17 cellular contexts compared by ENCODE assay signal in the genomic region with DNA sequence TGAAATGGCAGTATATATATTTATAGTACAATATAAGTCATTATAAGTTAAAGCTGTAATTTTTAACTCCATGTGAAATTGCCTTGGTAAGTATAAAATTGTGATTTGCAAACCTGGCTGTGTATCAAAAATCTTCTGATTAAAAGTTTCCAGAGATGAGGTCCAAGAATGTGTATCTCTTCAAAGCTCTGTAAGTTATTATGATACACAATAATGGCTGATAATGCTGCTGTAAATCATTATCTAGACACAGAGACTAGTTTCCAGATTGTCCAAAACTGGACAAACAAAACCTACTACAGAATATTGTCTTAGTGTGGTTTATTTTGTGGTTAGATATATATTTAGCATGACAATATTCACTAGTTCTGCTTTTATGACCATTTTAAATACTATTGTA.
DNase-seq lines count a peak whose midpoint lies in the region; ATAC-seq and TF ChIP-seq lines count a peak whose summit lies in the region.
"Had no signal": no experiment of that assay in that cellular context is flagged by ENCODE, and none has a peak within 500 bp of the region (broad histone marks: within the 10 kb centered on the region; RNA-seq: fewer than 3 reads in every experiment).

No MANE protein-coding gene starts in this region.

- H3K4me3 ChIP-seq in SK-N-SH (ENCODE audit: low read depth in 2 of 2, low read length in 1 of 2) = no peak overlapping the region
- H3K4me3 ChIP-seq: BLaER1 treated with 17β-estradiol and CSF1 and Interleukin-3, amounts not matched to agents 10 nM and 100 nM had no signal

- H3K36me3 ChIP-seq in SK-N-SH (replicated peaks in 1 of 2; ENCODE audit: control insufficient read depth in 1 of 2, insufficient read depth in 2 of 2, low read length in 1 of 2) = no peaks in the 10 kb centered on the region
- H3K36me3 ChIP-seq: BLaER1 treated with 17β-estradiol and CSF1 and Interleukin-3, amounts not matched to agents 10 nM and 100 nM had no signal

- peaks cover 0 to 4% of the 10 kb centered on the region in 2 experiments; a peak in 2 of 4 replicates for H3K4me1 ChIP-seq in SK-N-SH (ENCODE audit: control insufficient read depth in 1 of 2, insufficient read depth in 2 of 2, low read depth in 1 of 2, low read length in 1 of 2)
- H3K4me1 ChIP-seq: Caco-2 had no signal

- H3K9me2 ChIP-seq in SK-N-SH = no peaks in the 10 kb centered on the region

- H3K27ac ChIP-seq in SK-N-SH (ENCODE audit: low read depth in 2 of 2, low read length in 1 of 2) = peak overlapping the region; percentile 32 to 83; a peak in 2 of 4 replicates
- H3K27ac ChIP-seq: BLaER1 treated with 17β-estradiol and CSF1 and Interleukin-3, amounts not matched to agents 10 nM and 100 nM; C4-2B had no signal

- H3K9ac ChIP-seq in SK-N-SH = no peak overlapping the region
- H3K9ac ChIP-seq: BLaER1 treated with 17β-estradiol and CSF1 and Interleukin-3, amounts not matched to agents 10 nM and 100 nM had no signal

- peak in 1 of 2 experiments; percentile 82; a peak in 2 of 4 replicates for TF ChIP-seq EP300 in SK-N-SH (IDR thresholded peaks at IDR 0.05; ENCODE audit: borderline replicate concordance in 1 of 2, low read depth in 1 of 2, low read length in 1 of 2)

- TF ChIP-seq CTCF in SK-N-SH (IDR thresholded peaks at IDR 0.05) = no peak

- H2AFZ ChIP-seq in SK-N-SH (ENCODE audit: low read depth) = no peak overlapping the region

- H3K79me2 ChIP-seq in SK-N-SH (ENCODE audit: insufficient read depth) = no peaks in the 10 kb centered on the region

- H3K4me2 ChIP-seq in SK-N-SH = no peak overlapping the region

- CTCF ChIA-PET in SK-N-SH (lab: Yijun Ruan, JAX) = interaction anchor here (0.8 to 3.5 kb wide), 8 partner anchors 17 to 1879 kb away, joined by 3 to 28 read pairs (median 4); no protein-coding TSS in a partner anchor

- H3K9me3 ChIP-seq in SK-N-SH = no peaks in the 10 kb centered on the region
- H3K9me3 ChIP-seq: BLaER1 treated with 17β-estradiol and CSF1 and Interleukin-3, amounts not matched to agents 10 nM and 100 nM; Caco-2 had no signal

- POLR2A ChIA-PET in SK-N-SH (lab: Yijun Ruan, JAX) = no interaction called here

- DNase-seq in SK-N-SH (no peak), amniotic epithelial cell (ENCODE audit: low read depth) (peak; percentile 0), fibroblast of peridontal ligament (ENCODE audit: extremely low read depth) (peak; percentile 2), left kidney (ENCODE audit: low read depth, low spot score) (peak; percentile 18), NCI-H146 (lab: John Stamatoyannopoulos, UW) (no peak), medulla oblongata (ENCODE audit: extremely low spot score) (no peak), middle frontal gyrus (ENCODE audit: extremely low spot score, low spot score) (no peak)
- DNase-seq: 8988T; Caco-2; Calu3; CD4-positive, alpha-beta T cell; CD8-positive, alpha-beta T cell; DMS79 treated with DMSO at 0.1 percent for 48 hours; GF-D8 had no signal

- H4K20me1 ChIP-seq in SK-N-SH (ENCODE audit: insufficient read depth) = no peaks in the 10 kb centered on the region
- H4K20me1 ChIP-seq: BLaER1 treated with 17β-estradiol and CSF1 and Interleukin-3, amounts not matched to agents 10 nM and 100 nM had no signal

- no peak for TF ChIP-seq RAD21 in SK-N-SH (IDR thresholded peaks at IDR 0.05; ENCODE audit: low read length)

- peaks cover 8% of the 10 kb centered on the region for H3F3A ChIP-seq in SK-N-SH (replicated peaks; ENCODE audit: insufficient read depth)

- no peaks in the 10 kb centered on the region for H3K27me3 ChIP-seq in SK-N-SH (ENCODE audit: insufficient read depth)
- H3K27me3 ChIP-seq: BLaER1 treated with 17β-estradiol and CSF1 and Interleukin-3, amounts not matched to agents 10 nM and 100 nM had no signal

- no peak for ATAC-seq in activated CD4-positive, CD25-positive, alpha-beta regulatory T cell treated with anti-CD3 and anti-CD28 coated beads, Interleukin-2, amount 50 U/mL, for 24 hours
- ATAC-seq: CD8-positive, alpha-beta T cell had no signal

TF ChIP-seq in SK-N-SH, 30 proteins besides CTCF, POLR2A, EP300 and RAD21 (continues in another document):
- TF ChIP-seq, protein P1, sequence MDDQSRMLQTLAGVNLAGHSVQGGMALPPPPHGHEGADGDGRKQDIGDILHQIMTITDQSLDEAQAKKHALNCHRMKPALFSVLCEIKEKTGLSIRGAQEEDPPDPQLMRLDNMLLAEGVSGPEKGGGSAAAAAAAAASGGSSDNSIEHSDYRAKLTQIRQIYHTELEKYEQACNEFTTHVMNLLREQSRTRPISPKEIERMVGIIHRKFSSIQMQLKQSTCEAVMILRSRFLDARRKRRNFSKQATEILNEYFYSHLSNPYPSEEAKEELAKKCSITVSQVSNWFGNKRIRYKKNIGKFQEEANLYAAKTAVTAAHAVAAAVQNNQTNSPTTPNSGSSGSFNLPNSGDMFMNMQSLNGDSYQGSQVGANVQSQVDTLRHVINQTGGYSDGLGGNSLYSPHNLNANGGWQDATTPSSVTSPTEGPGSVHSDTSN (IDR thresholded peaks at IDR 0.05) = peak; percentile 78
- TF ChIP-seq TEAD4 (IDR thresholded peaks at IDR 0.05; ENCODE audit: borderline replicate concordance, insufficient read depth) = peak; percentile 15; the same call in 1 of the 2 replicates
- TF ChIP-seq SIN3A (IDR thresholded peaks at IDR 0.05; ENCODE audit: borderline replicate concordance, low read depth, low read length) = no peak
- no peak for TF ChIP-seq TAF1 (IDR thresholded peaks at IDR 0.05; ENCODE audit: borderline replicate concordance, low read depth, low read length)
- peak; percentile 71 for TF ChIP-seq NFIC (IDR thresholded peaks at IDR 0.05; ENCODE audit: borderline replicate concordance)
- no peak for TF ChIP-seq GABPA (IDR thresholded peaks at IDR 0.05; ENCODE audit: low read depth)
- TF ChIP-seq POLR2AphosphoS5 (IDR thresholded peaks at IDR 0.05; ENCODE audit: low read depth, low read length) = peak; percentile 50; the same call in 1 of the 2 replicates
- no peak for TF ChIP-seq MXI1 (IDR thresholded peaks at IDR 0.05; ENCODE audit: low read depth, low read length)
- TF ChIP-seq MEF2A (IDR thresholded peaks at IDR 0.05; ENCODE audit: borderline replicate concordance, low read depth) = no peak
- TF ChIP-seq, protein P2, sequence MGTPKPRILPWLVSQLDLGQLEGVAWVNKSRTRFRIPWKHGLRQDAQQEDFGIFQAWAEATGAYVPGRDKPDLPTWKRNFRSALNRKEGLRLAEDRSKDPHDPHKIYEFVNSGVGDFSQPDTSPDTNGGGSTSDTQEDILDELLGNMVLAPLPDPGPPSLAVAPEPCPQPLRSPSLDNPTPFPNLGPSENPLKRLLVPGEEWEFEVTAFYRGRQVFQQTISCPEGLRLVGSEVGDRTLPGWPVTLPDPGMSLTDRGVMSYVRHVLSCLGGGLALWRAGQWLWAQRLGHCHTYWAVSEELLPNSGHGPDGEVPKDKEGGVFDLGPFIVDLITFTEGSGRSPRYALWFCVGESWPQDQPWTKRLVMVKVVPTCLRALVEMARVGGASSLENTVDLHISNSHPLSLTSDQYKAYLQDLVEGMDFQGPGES (IDR thresholded peaks at IDR 0.05; ENCODE audit: low read depth, low read length) = no peak
- no peak; the same call in 1 of the 2 replicates for TF ChIP-seq JUND (IDR thresholded peaks at IDR 0.05)
- 0 out of 2 replicates have a peak, but pooled peaks have one; percentile 18 for TF ChIP-seq FOXM1 (IDR thresholded peaks at IDR 0.05; ENCODE audit: low read depth)
- TF ChIP-seq, protein P3, sequence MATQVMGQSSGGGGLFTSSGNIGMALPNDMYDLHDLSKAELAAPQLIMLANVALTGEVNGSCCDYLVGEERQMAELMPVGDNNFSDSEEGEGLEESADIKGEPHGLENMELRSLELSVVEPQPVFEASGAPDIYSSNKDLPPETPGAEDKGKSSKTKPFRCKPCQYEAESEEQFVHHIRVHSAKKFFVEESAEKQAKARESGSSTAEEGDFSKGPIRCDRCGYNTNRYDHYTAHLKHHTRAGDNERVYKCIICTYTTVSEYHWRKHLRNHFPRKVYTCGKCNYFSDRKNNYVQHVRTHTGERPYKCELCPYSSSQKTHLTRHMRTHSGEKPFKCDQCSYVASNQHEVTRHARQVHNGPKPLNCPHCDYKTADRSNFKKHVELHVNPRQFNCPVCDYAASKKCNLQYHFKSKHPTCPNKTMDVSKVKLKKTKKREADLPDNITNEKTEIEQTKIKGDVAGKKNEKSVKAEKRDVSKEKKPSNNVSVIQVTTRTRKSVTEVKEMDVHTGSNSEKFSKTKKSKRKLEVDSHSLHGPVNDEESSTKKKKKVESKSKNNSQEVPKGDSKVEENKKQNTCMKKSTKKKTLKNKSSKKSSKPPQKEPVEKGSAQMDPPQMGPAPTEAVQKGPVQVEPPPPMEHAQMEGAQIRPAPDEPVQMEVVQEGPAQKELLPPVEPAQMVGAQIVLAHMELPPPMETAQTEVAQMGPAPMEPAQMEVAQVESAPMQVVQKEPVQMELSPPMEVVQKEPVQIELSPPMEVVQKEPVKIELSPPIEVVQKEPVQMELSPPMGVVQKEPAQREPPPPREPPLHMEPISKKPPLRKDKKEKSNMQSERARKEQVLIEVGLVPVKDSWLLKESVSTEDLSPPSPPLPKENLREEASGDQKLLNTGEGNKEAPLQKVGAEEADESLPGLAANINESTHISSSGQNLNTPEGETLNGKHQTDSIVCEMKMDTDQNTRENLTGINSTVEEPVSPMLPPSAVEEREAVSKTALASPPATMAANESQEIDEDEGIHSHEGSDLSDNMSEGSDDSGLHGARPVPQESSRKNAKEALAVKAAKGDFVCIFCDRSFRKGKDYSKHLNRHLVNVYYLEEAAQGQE (IDR thresholded peaks at IDR 0.05; ENCODE audit: low read depth, low read length) = no peak
- TF ChIP-seq RFX5 (IDR thresholded peaks at IDR 0.05; ENCODE audit: low read length) = no peak
- no peak for TF ChIP-seq RXRA (IDR thresholded peaks at IDR 0.05; ENCODE audit: borderline replicate concordance, low read depth)
- TF ChIP-seq NRF1 (IDR thresholded peaks at IDR 0.05; ENCODE audit: low read depth, low read length) = no peak
- TF ChIP-seq GATA2 (CRISPR knock-in tag; IDR thresholded peaks at IDR 0.05) = no peak
- TF ChIP-seq RCOR1 (IDR thresholded peaks at IDR 0.05; ENCODE audit: low read length) = no peak
- TF ChIP-seq, protein P4, sequence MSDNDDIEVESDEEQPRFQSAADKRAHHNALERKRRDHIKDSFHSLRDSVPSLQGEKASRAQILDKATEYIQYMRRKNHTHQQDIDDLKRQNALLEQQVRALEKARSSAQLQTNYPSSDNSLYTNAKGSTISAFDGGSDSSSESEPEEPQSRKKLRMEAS (IDR thresholded peaks at IDR 0.05; ENCODE audit: low read depth) = no peak
- TF ChIP-seq TCF12 (IDR thresholded peaks at IDR 0.05) = peak; percentile 64

Comparison
In these comparisons a context has a peak if more than half of its experiments do, and no peak if none do; other contexts are left out.
1. DNase-seq: peak in amniotic epithelial cell (single experiment), fibroblast of peridontal ligament (single experiment) and left kidney (single experiment); none in SK-N-SH (single experiment), NCI-H146 (single experiment), medulla oblongata (single experiment) and middle frontal gyrus (single experiment).